Comparison of ENCODE assay signal across 1 cellular context in the genomic region with DNA sequence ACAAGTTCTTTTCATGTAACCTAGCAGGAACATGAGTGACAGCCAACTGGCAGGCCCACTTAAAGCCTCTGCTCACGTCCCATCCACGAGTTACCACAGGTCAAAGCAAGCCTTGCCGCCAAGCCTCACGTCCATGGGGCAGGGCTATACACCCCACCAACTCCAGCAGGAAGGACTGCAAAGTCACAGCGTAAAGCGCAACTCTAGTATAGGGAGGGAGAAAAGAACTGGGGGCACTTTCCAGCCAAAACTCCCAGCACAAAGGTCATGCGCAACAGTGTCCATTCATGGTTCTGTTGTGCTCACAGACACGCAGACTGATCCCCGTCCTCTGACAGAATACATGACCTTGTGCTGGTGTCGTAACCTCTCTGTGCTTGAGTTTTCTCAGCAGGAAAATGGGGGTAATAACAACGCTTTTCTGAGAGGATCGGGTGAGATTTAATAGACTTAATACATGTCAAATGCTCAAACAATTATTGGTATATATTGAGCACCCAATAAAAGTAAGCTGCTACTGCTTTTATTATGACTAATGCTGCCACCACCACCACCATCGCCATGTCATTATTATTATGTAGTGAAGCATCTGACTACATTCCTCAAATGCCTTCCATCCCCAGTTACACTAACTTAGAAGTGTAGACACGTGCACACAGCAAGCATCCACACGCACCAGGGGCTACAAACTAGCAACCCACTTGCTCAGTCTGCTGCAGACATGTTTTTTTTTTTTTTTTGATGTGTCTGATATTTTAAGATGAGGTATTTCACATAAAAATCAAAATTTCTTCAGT.
TF ChIP-seq lines count a peak whose summit lies in the region.

No MANE protein-coding gene starts in this region.

TF ChIP-seq in H1, 55 proteins besides CTCF, POLR2A, EP300 and RAD21 (continued from another document):
- TF ChIP-seq POU5F1 (IDR thresholded peaks at IDR 0.05; ENCODE audit: low read depth, low read length) (no peak), TAF1 (IDR thresholded peaks at IDR 0.05; ENCODE audit: low read depth, low read length) (no peak), RFX5 (IDR thresholded peaks at IDR 0.05; ENCODE audit: borderline replicate concordance, low read depth, low read length) (no peak), YY1 (IDR thresholded peaks at IDR 0.05; ENCODE audit: low read depth, low read length) (no peak), CREB1 (IDR thresholded peaks at IDR 0.05) (no peak), SIRT6 (IDR thresholded peaks at IDR 0.05; ENCODE audit: low read length) (no peak), TBP (IDR thresholded peaks at IDR 0.05; ENCODE audit: low read depth, low read length) (no peak), KDM1A (IDR thresholded peaks at IDR 0.05; ENCODE audit: borderline replicate concordance, low read length) (no peak), TEAD4 (IDR thresholded peaks at IDR 0.05; ENCODE audit: low read depth, low read length) (no peak), SP1 (IDR thresholded peaks at IDR 0.05; ENCODE audit: low read depth, low read length) (no peak), PHF8 (conservative IDR thresholded peaks at IDR 0.05; ENCODE audit: low read depth, low read length) (no peak), EGR1 (IDR thresholded peaks at IDR 0.05; ENCODE audit: borderline replicate concordance, low read depth, low read length) (no peak), CHD2 (IDR thresholded peaks at IDR 0.05; ENCODE audit: low read length) (no peak), CTBP2 (IDR thresholded peaks at IDR 0.05; ENCODE audit: borderline replicate concordance, insufficient read depth, insufficient read length, low read length) (no peak)
- TF ChIP-seq, protein P1, sequence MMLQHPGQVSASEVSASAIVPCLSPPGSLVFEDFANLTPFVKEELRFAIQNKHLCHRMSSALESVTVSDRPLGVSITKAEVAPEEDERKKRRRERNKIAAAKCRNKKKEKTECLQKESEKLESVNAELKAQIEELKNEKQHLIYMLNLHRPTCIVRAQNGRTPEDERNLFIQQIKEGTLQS (IDR thresholded peaks at IDR 0.05; ENCODE audit: insufficient read depth, low read depth, low read length): no peak
